ENCODE assay signal across 13 cellular contexts in genomic region chr11:128628686-128629085, GRCh38. TPM values are rescaled to one million over a fixed set of nuclear protein-coding genes. Genes with fewer than 3 reads are reported as not detected.
DNase-seq lines count a peak whose midpoint lies in the region; ATAC-seq and TF ChIP-seq lines count a peak whose summit lies in the region.
"Had no signal": no experiment of that assay in that cellular context is flagged by ENCODE, and none has a peak within 500 bp of the region (broad histone marks: within the 10 kb centered on the region; RNA-seq: fewer than 3 reads in every experiment).

No MANE protein-coding gene starts in this region.

- peaks cover 86% of the 10 kb centered on the region for H3K4me1 Mint-ChIP-seq in activated T-cell treated with anti-CD3 and anti-CD28 coated beads, Interleukin-2, amount 50 U/mL, for 4 hours (ENCODE audit: low read depth)
- H3K4me1 Mint-ChIP-seq in activated naive CD4-positive, alpha-beta T cell treated with anti-CD3 and anti-CD28 coated beads, Interleukin-2, amount 10 ng/mL, durations not matched to agents 7 days and 5 days: peaks cover 84% of the 10 kb centered on the region

- TF ChIP-seq CTCF in stomach (IDR thresholded peaks at IDR 0.05): no peak

- DNase-seq in activated T-cell treated with anti-CD3 and anti-CD28 coated beads, Interleukin-2, amount 50 U/mL, for 4 hours: no peak
- DNase-seq in activated T-cell treated with anti-CD3 and anti-CD28 coated beads for 4 hours (no peak), stomach (no peak), hippocampal formation (lab: John Stamatoyannopoulos, UW) (no peak), SIG-M5 (lab: John Stamatoyannopoulos, UW) (no peak)
- DNase-seq in activated naive CD4-positive, alpha-beta T cell treated with anti-CD3 and anti-CD28 coated beads, Interleukin-2, amount 10 ng/mL, durations not matched to agents 7 days and 5 days: no peak
- DNase-seq: cortex of kidney, heart left ventricle, NCI-H1436 treated with DMSO at 0.1 percent for 48 hours, RPMI8226 had no signal

- H3K4me3 Mint-ChIP-seq in activated T-cell treated with anti-CD3 and anti-CD28 coated beads, Interleukin-2, amount 50 U/mL, for 4 hours: peak overlapping the region; percentile 44
- H3K4me3 Mint-ChIP-seq in activated naive CD4-positive, alpha-beta T cell treated with anti-CD3 and anti-CD28 coated beads, Interleukin-2, amount 10 ng/mL, durations not matched to agents 7 days and 5 days: peak overlapping the region; percentile 59

- H3K9me3 Mint-ChIP-seq in activated T-cell treated with anti-CD3 and anti-CD28 coated beads, Interleukin-2, amount 50 U/mL, for 4 hours: no peaks in the 10 kb centered on the region
- no peaks in the 10 kb centered on the region for H3K9me3 Mint-ChIP-seq in activated naive CD4-positive, alpha-beta T cell treated with anti-CD3 and anti-CD28 coated beads, Interleukin-2, amount 10 ng/mL, durations not matched to agents 7 days and 5 days

- H3K9me3 ChIP-seq in stomach: no peaks in the 10 kb centered on the region
- H3K9me3 ChIP-seq: heart left ventricle, tibial nerve had no signal

- H3K4me1 ChIP-seq in stomach: peaks cover 14 to 58% (median 24%) of the 10 kb centered on the region in 4 donors

- no peaks in the 10 kb centered on the region for H3K27me3 ChIP-seq in stomach
- H3K27me3 ChIP-seq: heart left ventricle, tibial nerve had no signal

- WGBS in stomach, 5 donors: 84 to 91% (median 90%) methylated on average over 7 of the region's 7 CpGs

- H3K27me3 Mint-ChIP-seq in activated T-cell treated with anti-CD3 and anti-CD28 coated beads, Interleukin-2, amount 50 U/mL, for 4 hours (ENCODE audit: low read depth): no peaks in the 10 kb centered on the region
- H3K27me3 Mint-ChIP-seq in activated naive CD4-positive, alpha-beta T cell treated with anti-CD3 and anti-CD28 coated beads, Interleukin-2, amount 10 ng/mL, durations not matched to agents 7 days and 5 days: peaks cover 3% of the 10 kb centered on the region

- H3K36me3 ChIP-seq in stomach: no peaks in the 10 kb centered on the region
- H3K36me3 ChIP-seq: heart left ventricle, tibial nerve had no signal

- no peak for TF ChIP-seq POLR2A in stomach (IDR thresholded peaks at IDR 0.05)

- H3K27ac ChIP-seq in stomach: peak overlapping the region in 3 of 5 donors; percentile 13 to 63 (median 52)

- intact Hi-C loops in stomach (cut with DNase I; ENCODE audit: low total_unique reads): loop anchor here (10.0 kb wide), 1 partner anchor 104 kb away; no protein-coding TSS in a partner anchor

- H3K36me3 Mint-ChIP-seq in activated T-cell treated with anti-CD3 and anti-CD28 coated beads, Interleukin-2, amount 50 U/mL, for 4 hours (ENCODE audit: insufficient read depth): no peaks in the 10 kb centered on the region
- H3K36me3 Mint-ChIP-seq in activated naive CD4-positive, alpha-beta T cell treated with anti-CD3 and anti-CD28 coated beads, Interleukin-2, amount 10 ng/mL, durations not matched to agents 7 days and 5 days: peaks cover 4% of the 10 kb centered on the region

- peak; percentile 27 to 37 for ATAC-seq in activated T-cell treated with anti-CD3 and anti-CD28 coated beads, Interleukin-2, amount 50 U/mL, for 4 hours
- ATAC-seq in HG02840 (IDR thresholded peaks at IDR 0.05; ENCODE audit: low FRiP score, unreplicated experiment): peak; percentile 20
- no peak for ATAC-seq in GM21717 (IDR thresholded peaks at IDR 0.05; ENCODE audit: unreplicated experiment)
- ATAC-seq: heart left ventricle had no signal

- no peak overlapping the region for H3K4me3 ChIP-seq in stomach
- H3K4me3 ChIP-seq: heart left ventricle, tibial nerve had no signal

- CTCF ChIA-PET in activated naive CD4-positive, alpha-beta T cell treated with anti-CD3 and anti-CD28 coated beads, Interleukin-2, amount 10 ng/mL, durations not matched to agents 7 days and 5 days (lab: Charles Lee): interaction anchor here (0.6 to 7.9 kb wide), 31 partner anchors 21 to 471 kb away, joined by 3 to 149 read pairs (median 4); partner anchors contain the start of gene ETS1

- TF ChIP-seq EP300 in stomach (IDR thresholded peaks at IDR 0.05): peak; percentile 18

- H3K27ac Mint-ChIP-seq in activated naive CD4-positive, alpha-beta T cell treated with anti-CD3 and anti-CD28 coated beads, Interleukin-2, amount 10 ng/mL, durations not matched to agents 7 days and 5 days: peak overlapping the region; percentile 80

RNA-seq across cellular contexts. Expression of gene ETS1, which starts 41.3 kb away (rescaled TPM):
- 100 to 1,000 TPM; 246 to 299 (median 258) TPM for total RNA-seq in activated T-cell treated with anti-CD3 and anti-CD28 coated beads, Interleukin-2, amount 50 U/mL, for 4 hours
- total RNA-seq in stomach: 10 to 100 TPM in 4 of 5 donors, 1 to 10 TPM in 1; 8.8 to 72.5 (median 24.6) TPM
- polyA plus RNA-seq in stomach: 10 to 100 TPM in 2 of 3 donors, 1 to 10 TPM in 1; 7.0 to 35.4 (median 20.4) TPM
